In the genomic region with DNA sequence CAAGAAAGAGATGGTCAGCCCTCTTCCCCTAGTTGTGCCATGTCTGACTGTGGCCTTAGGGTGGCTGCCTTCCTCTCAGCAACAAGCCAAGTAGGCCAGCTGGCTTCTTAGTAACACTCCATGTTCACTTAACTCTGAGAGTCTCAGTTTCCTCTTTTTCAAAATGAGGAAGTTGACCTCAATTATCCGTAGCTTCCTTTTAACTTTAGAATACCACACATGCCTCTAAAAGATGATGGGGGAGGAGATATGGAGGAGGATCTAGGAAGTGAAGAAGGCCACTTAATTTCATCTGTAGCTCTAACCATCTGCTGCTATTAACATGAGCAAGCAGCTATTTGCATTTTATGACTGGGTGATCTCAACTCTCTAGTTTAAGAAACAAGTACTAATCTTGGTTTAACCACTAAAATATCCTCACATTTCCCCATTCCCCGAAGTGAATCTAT, we compare ENCODE assay signal across 9 cellular contexts. TPM values are rescaled to one million over a fixed set of nuclear protein-coding genes. Genes with fewer than 3 reads are reported as not detected.
DNase-seq lines count a peak whose midpoint lies in the region; ATAC-seq and TF ChIP-seq lines count a peak whose summit lies in the region.
"Had no signal": no experiment of that assay in that cellular context is flagged by ENCODE, and none has a peak within 500 bp of the region (broad histone marks: within the 10 kb centered on the region; RNA-seq: fewer than 3 reads in every experiment).

No MANE protein-coding gene starts in this region.

- no peaks in the 10 kb centered on the region for H3K36me3 Mint-ChIP-seq in memory B cell
- no peaks in the 10 kb centered on the region for H3K36me3 Mint-ChIP-seq in activated CD4-positive, alpha-beta T cell treated with anti-CD3 and anti-CD28 coated beads for 36 hours (ENCODE audit: low read depth)

- POLR2A ChIA-PET in activated CD4-positive, alpha-beta T cell treated with anti-CD3 and anti-CD28 coated beads for 36 hours (lab: Charles Lee): no interaction called here
- POLR2A ChIA-PET in RWPE1 (lab: Yijun Ruan, JAX; ENCODE audit: low non-redundant PET): no interaction called here

- DNase-seq in SKM-1 (lab: John Stamatoyannopoulos, UW; ENCODE audit: unreplicated experiment) (peak; percentile 96), memory B cell (ENCODE audit: low spot score in 2 of 2) (peak; percentile 30 to 53), NCI-H1436 treated with DMSO at 0.1 percent for 48 hours (lab: John Stamatoyannopoulos, UW) (no peak), NCI-H82 (lab: John Stamatoyannopoulos, UW) (no peak), RWPE1 (ENCODE audit: low spot score) (no peak)
- DNase-seq in activated CD4-positive, alpha-beta T cell treated with anti-CD3 and anti-CD28 coated beads for 36 hours: no peak

- ATAC-seq in GM18858 (IDR thresholded peaks at IDR 0.05; ENCODE audit: unreplicated experiment) (peak; percentile 68), HG02840 (IDR thresholded peaks at IDR 0.05; ENCODE audit: low FRiP score, unreplicated experiment) (peak; percentile 55), memory B cell (ENCODE audit: low read depth) (peak; percentile 89)
- ATAC-seq in activated CD4-positive, alpha-beta T cell treated with anti-CD3 and anti-CD28 coated beads for 36 hours: no peak

- CTCF ChIA-PET in activated CD4-positive, alpha-beta T cell treated with anti-CD3 and anti-CD28 coated beads for 36 hours (lab: Charles Lee): interaction anchor here (0.6 to 1.7 kb wide), 5 partner anchors 9 to 231 kb away, joined by 3 to 10 read pairs (median 4); no protein-coding TSS in a partner anchor
- CTCF ChIA-PET in RWPE1 (lab: Yijun Ruan, JAX): interaction anchor here (0.5 to 3.9 kb wide), 14 partner anchors 14 to 231 kb away, joined by 3 to 34 read pairs (median 4); no protein-coding TSS in a partner anchor

- H3K9me3 Mint-ChIP-seq in memory B cell: peaks cover 4% of the 10 kb centered on the region
- no peaks in the 10 kb centered on the region for H3K9me3 Mint-ChIP-seq in activated CD4-positive, alpha-beta T cell treated with anti-CD3 and anti-CD28 coated beads for 36 hours (ENCODE audit: low read depth)

- no peaks in the 10 kb centered on the region for H3K27me3 Mint-ChIP-seq in memory B cell
- H3K27me3 Mint-ChIP-seq in activated CD4-positive, alpha-beta T cell treated with anti-CD3 and anti-CD28 coated beads for 36 hours: no peaks in the 10 kb centered on the region

- no peak for TF ChIP-seq CTCF in RWPE1 (conservative IDR thresholded peaks at IDR 0.05; ENCODE audit: low read depth)

- H3K4me3 Mint-ChIP-seq in memory B cell: peak overlapping the region; percentile 12
- H3K4me3 Mint-ChIP-seq in activated CD4-positive, alpha-beta T cell treated with anti-CD3 and anti-CD28 coated beads for 36 hours: no peak overlapping the region

- intact Hi-C loops in activated CD4-positive, alpha-beta T cell treated with anti-CD3 and anti-CD28 coated beads for 36 hours (cut with DNase I, micrococcal nuclease): loop anchor here (1.0 to 5.0 kb wide), 3 partner anchors 79 to 231 kb away; no protein-coding TSS in a partner anchor

- H3K27ac ChIP-seq in RWPE1: no peak overlapping the region

- peaks cover 25% of the 10 kb centered on the region for H3K4me1 Mint-ChIP-seq in memory B cell
- peaks cover 10% of the 10 kb centered on the region for H3K4me1 Mint-ChIP-seq in activated CD4-positive, alpha-beta T cell treated with anti-CD3 and anti-CD28 coated beads for 36 hours

- peak overlapping the region; percentile 81 for H3K27ac Mint-ChIP-seq in memory B cell
- H3K27ac Mint-ChIP-seq in activated CD4-positive, alpha-beta T cell treated with anti-CD3 and anti-CD28 coated beads for 36 hours: no peak overlapping the region

RNA-seq across cellular contexts. Expression of a gene that starts 32.9 kb away (rescaled TPM):
- total RNA-seq in activated CD4-positive, alpha-beta T cell treated with anti-CD3 and anti-CD28 coated beads for 36 hours: not detected
- total RNA-seq: M059J had no signal

Comparison
In these comparisons a context has a peak if more than half of its experiments do, and no peak if none do; other contexts are left out.
1. DNase-seq: peak in SKM-1 (single experiment) and memory B cell (2 of 2); none in activated CD4-positive, alpha-beta T cell treated with anti-CD3 and anti-CD28 coated beads for 36 hours (single experiment), NCI-H1436 treated with DMSO at 0.1 percent for 48 hours (single experiment), NCI-H82 (single experiment) and RWPE1 (single experiment).